8 cellular contexts compared by ENCODE assay signal in the genomic region with DNA sequence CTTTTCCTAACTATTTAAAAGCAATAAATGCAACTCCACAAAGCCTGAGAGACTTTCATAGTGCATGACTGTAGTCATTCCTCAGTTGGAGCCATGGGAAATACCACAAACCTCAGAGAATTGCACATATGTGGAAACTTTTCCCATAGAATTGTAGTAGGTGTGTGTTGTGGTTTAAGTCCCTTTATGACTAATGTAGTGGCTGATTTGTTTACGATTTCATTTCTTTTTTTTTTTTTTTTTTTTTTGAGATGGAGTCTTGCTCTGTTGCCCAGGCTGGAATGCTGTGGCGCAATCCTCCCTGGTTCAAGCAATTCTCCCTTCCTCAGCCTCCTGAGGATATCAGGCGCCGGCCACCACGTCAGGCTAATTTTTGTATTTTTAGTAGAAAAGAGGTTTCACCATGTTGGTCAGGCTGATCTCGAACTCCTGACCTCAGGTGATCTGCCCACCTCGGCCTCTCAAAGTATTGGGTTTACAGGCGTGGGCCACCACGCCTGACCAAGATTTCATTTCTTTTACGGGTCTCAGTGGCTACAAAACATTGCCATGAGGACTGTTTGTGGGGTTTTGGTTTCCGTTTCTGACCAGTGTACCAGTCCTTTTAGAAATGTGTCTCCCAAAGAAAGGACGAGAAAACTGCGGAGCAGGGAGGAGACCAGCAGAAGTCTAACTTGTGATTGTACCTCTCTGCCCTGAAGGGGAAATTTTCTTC.
DNase-seq lines count a peak whose midpoint lies in the region; ATAC-seq, FAIRE-seq and TF ChIP-seq lines count a peak whose summit lies in the region.

No MANE protein-coding gene starts in this region.

- no peaks in the 10 kb centered on the region for H4K20me1 ChIP-seq in HepG2 (ENCODE audit: insufficient read depth, low read length)
- H4K20me1 ChIP-seq in hepatocyte (ENCODE audit: insufficient read depth, poor library complexity, severe bottlenecking), result no peaks in the 10 kb centered on the region

- no peak overlapping the region for H3K27ac Mint-ChIP-seq in activated T-helper 2 cell treated with anti-CD3 and anti-CD28 coated beads, Interferon-gamma antibody, Interleukin-2, Interleukin-4, amounts not matched to agents 10 μg/mL and 5 μg/mL and 100 μg/mL, durations not matched to agents 14 hours and 24 hours and 36 hours

- TF ChIP-seq RAD21 in HepG2 (CRISPR knock-in tag; IDR thresholded peaks at IDR 0.05), result no peak

- TF ChIP-seq EP300 in HepG2 (IDR thresholded peaks at IDR 0.05; ENCODE audit: low read depth in 2 of 2, low read length in 2 of 2), result peak in 1 of 2 experiments; percentile 64; a peak in 1 of 4 replicates
- no peak for TF ChIP-seq EP300 in HepG2 (CRISPR knock-in tag; IDR thresholded peaks at IDR 0.05; ENCODE audit: borderline replicate concordance)

- 98% methylated on average over 13 of the region's 13 CpGs for WGBS in HepG2 (ENCODE audit: low lambda C conversion rate)
- WGBS in right lobe of liver (ENCODE audit: insufficient coverage, low coverage, low lambda C conversion rate, missing lambda C conversion rate), result 84% methylated on average over 10 of the region's 13 CpGs
- 88% methylated on average over 13 of the region's 13 CpGs for WGBS in hepatocyte (ENCODE audit: low lambda C conversion rate, missing lambda C conversion rate)

- intact Hi-C loops in HepG2 (cut with micrococcal nuclease; ENCODE audit: unreplicated experiment) (loop anchor here (5.0 kb wide), 1 partner anchor 338 kb away; no protein-coding TSS in a partner anchor), right lobe of liver (cut with DNase I) (no loop called here), ascending aorta (cut with DNase I) (no loop called here)
- intact Hi-C loops in activated T-helper 2 cell treated with anti-CD3 and anti-CD28 coated beads, Interferon-gamma antibody, Interleukin-2, Interleukin-4, amounts not matched to agents 10 μg/mL and 5 μg/mL and 100 μg/mL, durations not matched to agents 14 hours and 24 hours and 36 hours (cut with micrococcal nuclease), result no loop called here

- H3K79me2 ChIP-seq in HepG2 (ENCODE audit: insufficient read depth, low read length) (no peaks in the 10 kb centered on the region), hepatocyte (no peaks in the 10 kb centered on the region)

- TF ChIP-seq CTCF in HepG2 (CRISPR knock-in tag; IDR thresholded peaks at IDR 0.05), result no peak
- no peak for TF ChIP-seq CTCF in right lobe of liver (IDR thresholded peaks at IDR 0.05)
- TF ChIP-seq CTCF in hepatocyte (IDR thresholded peaks at IDR 0.05; ENCODE audit: poor library complexity), result no peak
- TF ChIP-seq CTCF in ascending aorta (IDR thresholded peaks at IDR 0.05), result no peak

- H3K27me3 ChIP-seq in HepG2 (ENCODE audit: control insufficient read depth in 1 of 2, insufficient read depth in 2 of 2, low read length in 2 of 2), result no peaks in the 10 kb centered on the region
- H3K27me3 ChIP-seq in right lobe of liver, result no peaks in the 10 kb centered on the region
- H3K27me3 ChIP-seq in hepatocyte, result no peaks in the 10 kb centered on the region
- H3K27me3 ChIP-seq in ascending aorta, result no peaks in the 10 kb centered on the region

- H2AFZ ChIP-seq in HepG2 (ENCODE audit: low read length) (no peak overlapping the region), hepatocyte (no peak overlapping the region)

- H3K4me3 Mint-ChIP-seq in activated T-helper 2 cell treated with anti-CD3 and anti-CD28 coated beads, Interferon-gamma antibody, Interleukin-2, Interleukin-4, amounts not matched to agents 10 μg/mL and 5 μg/mL and 100 μg/mL, durations not matched to agents 14 hours and 24 hours and 36 hours (ENCODE audit: low read depth), result no peak overlapping the region

- POLR2A ChIA-PET in HepG2 (lab: Yijun Ruan, JAX), result interaction anchor here (0.8 kb wide), 1 partner anchor 214 kb away, joined by 3 read pairs; no protein-coding TSS in a partner anchor

- no peaks in the 10 kb centered on the region for H3K9me2 ChIP-seq in hepatocyte (replicated peaks; ENCODE audit: insufficient read depth)

- TF ChIP-seq POLR2A in HepG2 (IDR thresholded peaks at IDR 0.05; ENCODE audit: insufficient read depth in 1 of 2, low read depth in 2 of 2, low read length in 2 of 2), result no peak
- no peak for TF ChIP-seq POLR2A in right lobe of liver (IDR thresholded peaks at IDR 0.05)

- BruUV-seq in HepG2 (replicated peaks; lab: Mats Ljungman, UMichigan), result no TSS peak

- H3K9me3 ChIP-seq in HepG2 (ENCODE audit: low read length), result no peaks in the 10 kb centered on the region
- no peaks in the 10 kb centered on the region for H3K9me3 ChIP-seq in right lobe of liver
- no peaks in the 10 kb centered on the region for H3K9me3 ChIP-seq in hepatocyte (ENCODE audit: low read depth)
- no peaks in the 10 kb centered on the region for H3K9me3 ChIP-seq in ascending aorta

- no peak overlapping the region for H3K9ac ChIP-seq in HepG2 (ENCODE audit: insufficient read depth, low read depth, low read length)

- no peaks in the 10 kb centered on the region for H3K4me1 Mint-ChIP-seq in activated T-helper 2 cell treated with anti-CD3 and anti-CD28 coated beads, Interferon-gamma antibody, Interleukin-2, Interleukin-4, amounts not matched to agents 10 μg/mL and 5 μg/mL and 100 μg/mL, durations not matched to agents 14 hours and 24 hours and 36 hours (ENCODE audit: low read depth)

- peaks cover 6% of the 10 kb centered on the region for H3K27me3 Mint-ChIP-seq in activated T-helper 2 cell treated with anti-CD3 and anti-CD28 coated beads, Interferon-gamma antibody, Interleukin-2, Interleukin-4, amounts not matched to agents 10 μg/mL and 5 μg/mL and 100 μg/mL, durations not matched to agents 14 hours and 24 hours and 36 hours (ENCODE audit: low read depth)

- peak; percentile 31 for DNase-seq in HepG2 (ENCODE audit: low spot score)
- DNase-seq in right lobe of liver, result no peak
- DNase-seq in T1000 (lab: John Stamatoyannopoulos, UW), result peak; percentile 45
- DNase-seq in hepatocyte (ENCODE audit: low spot score), result no peak
- no peak for DNase-seq in ascending aorta (ENCODE audit: low spot score in 2 of 2)
- DNase-seq in activated T-helper 2 cell treated with anti-CD3 and anti-CD28 coated beads, Interferon-gamma antibody, Interleukin-2, Interleukin-4, amounts not matched to agents 10 μg/mL and 5 μg/mL and 100 μg/mL, durations not matched to agents 14 hours and 24 hours and 36 hours (ENCODE audit: low spot score), result no peak
- no peak for DNase-seq in OCI-M2 (lab: John Stamatoyannopoulos, UW; ENCODE audit: unreplicated experiment)
- DNase-seq in mesenteric fat pad (ENCODE audit: low spot score), result no peak

- in situ Hi-C loops in HepG2 (cut with HindIII; ENCODE audit: extremely low pct_ligation_motif_present, low pct_unique_long_range_greater_than_20kb), result no loop called here

- H3K4me2 ChIP-seq in HepG2 (ENCODE audit: low read depth, low read length) (no peak overlapping the region), hepatocyte (peak overlapping the region; percentile 28)

- H3K27ac ChIP-seq in HepG2 (ENCODE audit: extremely low read length, insufficient read depth, low read length), result peak overlapping the region; percentile 99
- no peak overlapping the region for H3K27ac ChIP-seq in right lobe of liver
- H3K27ac ChIP-seq in hepatocyte, result peak overlapping the region; percentile 97
- H3K27ac ChIP-seq in ascending aorta, result no peak overlapping the region

- no peak for FAIRE-seq in HepG2 (lab: Jason Lieb, UNC)

- no peaks in the 10 kb centered on the region for H3K36me3 ChIP-seq in HepG2 (replicated peaks in 1 of 2; ENCODE audit: control insufficient read depth in 1 of 2, insufficient read depth in 2 of 2, low read length in 2 of 2)
- no peaks in the 10 kb centered on the region for H3K36me3 ChIP-seq in right lobe of liver
- no peaks in the 10 kb centered on the region for H3K36me3 ChIP-seq in hepatocyte (replicated peaks; ENCODE audit: insufficient read depth, low read depth)
- H3K36me3 ChIP-seq in ascending aorta, result no peaks in the 10 kb centered on the region

- H3K4me1 ChIP-seq in HepG2 (ENCODE audit: insufficient read depth, low read length) (peaks cover 82% of the 10 kb centered on the region), right lobe of liver (peaks cover 0 to 42% (median 14%) of the 10 kb centered on the region in 4 donors), hepatocyte (ENCODE audit: insufficient read depth) (peaks cover 33% of the 10 kb centered on the region), ascending aorta (no peaks in the 10 kb centered on the region)

- CTCF ChIA-PET in HepG2 (lab: Yijun Ruan, JAX; ENCODE audit: low intra/inter-chr PET ratio, low total read pairs), result no interaction called here

- H3K4me3 ChIP-seq in HepG2 (replicated peaks in 1 of 3; ENCODE audit: insufficient read depth in 1 of 3, low read depth in 2 of 3, low read length in 3 of 3) (no peak overlapping the region), right lobe of liver (no peak overlapping the region), hepatocyte (no peak overlapping the region), ascending aorta (no peak overlapping the region)

- H3K9me3 Mint-ChIP-seq in activated T-helper 2 cell treated with anti-CD3 and anti-CD28 coated beads, Interferon-gamma antibody, Interleukin-2, Interleukin-4, amounts not matched to agents 10 μg/mL and 5 μg/mL and 100 μg/mL, durations not matched to agents 14 hours and 24 hours and 36 hours, result no peaks in the 10 kb centered on the region

- H3K36me3 Mint-ChIP-seq in activated T-helper 2 cell treated with anti-CD3 and anti-CD28 coated beads, Interferon-gamma antibody, Interleukin-2, Interleukin-4, amounts not matched to agents 10 μg/mL and 5 μg/mL and 100 μg/mL, durations not matched to agents 14 hours and 24 hours and 36 hours (ENCODE audit: low read depth), result no peaks in the 10 kb centered on the region

- ATAC-seq in HepG2 (no peak), right lobe of liver (no peak)

TF ChIP-seq in HepG2, 621 proteins besides CTCF, POLR2A, EP300 and RAD21 (continues in another document):
- TF ChIP-seq PHF21A (CRISPR knock-in tag; IDR thresholded peaks at IDR 0.05), result no peak
- TF ChIP-seq MEIS2 (CRISPR knock-in tag; IDR thresholded peaks at IDR 0.05), result no peak
- TF ChIP-seq ARNT (IDR thresholded peaks at IDR 0.05), result no peak
- TF ChIP-seq MED1 (CRISPR knock-in tag; IDR thresholded peaks at IDR 0.05), result no peak
- 0 out of 2 replicates have a peak, but pooled peaks have one; percentile 4 for TF ChIP-seq FOSL2 (CRISPR knock-in tag; IDR thresholded peaks at IDR 0.05)
- TF ChIP-seq HNRNPUL1 (IDR thresholded peaks at IDR 0.05; ENCODE audit: low read depth, low read length), result no peak
- TF ChIP-seq ZNF44 (CRISPR knock-in tag; IDR thresholded peaks at IDR 0.05), result no peak
- TF ChIP-seq, protein P1, sequence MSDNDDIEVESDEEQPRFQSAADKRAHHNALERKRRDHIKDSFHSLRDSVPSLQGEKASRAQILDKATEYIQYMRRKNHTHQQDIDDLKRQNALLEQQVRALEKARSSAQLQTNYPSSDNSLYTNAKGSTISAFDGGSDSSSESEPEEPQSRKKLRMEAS (IDR thresholded peaks at IDR 0.05), result no peak
- no peak for TF ChIP-seq IKZF1 (IDR thresholded peaks at IDR 0.05)
- TF ChIP-seq EHMT2 (IDR thresholded peaks at IDR 0.05; ENCODE audit: borderline replicate concordance, low read depth, low read length), result no peak
- no peak for TF ChIP-seq RBM39 (IDR thresholded peaks at IDR 0.05; ENCODE audit: low read depth, low read length, poor library complexity, severe bottlenecking)
- TF ChIP-seq ZFY (CRISPR knock-in tag; IDR thresholded peaks at IDR 0.05), result no peak

Comparison
In these comparisons a context has a peak if more than half of its experiments do, and no peak if none do; other contexts are left out.
1. DNase-seq: peak in HepG2 (single experiment) and T1000 (single experiment); none in right lobe of liver (0 of 3), hepatocyte (single experiment), ascending aorta (0 of 2), activated T-helper 2 cell treated with anti-CD3 and anti-CD28 coated beads, Interferon-gamma antibody, Interleukin-2, Interleukin-4, amounts not matched to agents 10 μg/mL and 5 μg/mL and 100 μg/mL, durations not matched to agents 14 hours and 24 hours and 36 hours (single experiment), OCI-M2 (single experiment) and mesenteric fat pad (single experiment).
2. H3K27ac ChIP-seq: peak in HepG2 (single experiment) and hepatocyte (single experiment); none in right lobe of liver (0 of 3) and ascending aorta (0 of 2).